In genomic region chr13:98988782-98989181, GRCh38 we compare ENCODE assay signal across 16 cellular contexts. TPM values are rescaled to one million over a fixed set of nuclear protein-coding genes. Genes with fewer than 3 reads are reported as not detected.
DNase-seq lines count a peak whose midpoint lies in the region; ATAC-seq and TF ChIP-seq lines count a peak whose summit lies in the region.
"Had no signal": no experiment of that assay in that cellular context is flagged by ENCODE, and none has a peak within 500 bp of the region (broad histone marks: within the 10 kb centered on the region; RNA-seq: fewer than 3 reads in every experiment).

No MANE protein-coding gene starts in this region.

- no peaks in the 10 kb centered on the region for H3K9me3 Mint-ChIP-seq in MCF 10A (ENCODE audit: unreplicated experiment)
- no peaks in the 10 kb centered on the region for H3K9me3 Mint-ChIP-seq in naive thymus-derived CD8-positive, alpha-beta T cell
- H3K9me3 Mint-ChIP-seq in activated CD4-positive, alpha-beta memory T cell treated with anti-CD3 and anti-CD28 coated beads for 36 hours: no peaks in the 10 kb centered on the region
- H3K9me3 Mint-ChIP-seq in CD8-positive, alpha-beta memory T cell: no peaks in the 10 kb centered on the region
- H3K9me3 Mint-ChIP-seq: CD4-positive, alpha-beta memory T cell; GM23338; IgD-negative memory B cell had no signal

- peaks cover 0 to 4% of the 10 kb centered on the region in 2 donors for H3K4me1 ChIP-seq in breast epithelium
- H3K4me1 ChIP-seq in CD8-positive, alpha-beta memory T cell (ENCODE audit: insufficient read depth, low read length): peaks cover 16% of the 10 kb centered on the region

- H3K36me3 ChIP-seq in breast epithelium: no peaks in the 10 kb centered on the region
- H3K36me3 ChIP-seq in CD8-positive, alpha-beta memory T cell (ENCODE audit: insufficient read depth, low read length): no peaks in the 10 kb centered on the region

- peak overlapping the region; percentile 89 for H3K27ac Mint-ChIP-seq in MCF 10A (ENCODE audit: low read depth, unreplicated experiment)
- peak overlapping the region in 9 of 10 donors; percentile 1 to 78 (median 66) for H3K27ac Mint-ChIP-seq in naive thymus-derived CD8-positive, alpha-beta T cell
- H3K27ac Mint-ChIP-seq in activated CD4-positive, alpha-beta memory T cell treated with anti-CD3 and anti-CD28 coated beads for 36 hours: no peak overlapping the region
- H3K27ac Mint-ChIP-seq in CD8-positive, alpha-beta memory T cell: peak overlapping the region in 2 of 8 donors; percentile 76 to 79
- H3K27ac Mint-ChIP-seq: GM23338, IgD-negative memory B cell had no signal

- no peaks in the 10 kb centered on the region for H3K27me3 Mint-ChIP-seq in MCF 10A (ENCODE audit: insufficient read depth, unreplicated experiment)
- H3K27me3 Mint-ChIP-seq in naive thymus-derived CD8-positive, alpha-beta T cell: no peaks in the 10 kb centered on the region
- no peaks in the 10 kb centered on the region for H3K27me3 Mint-ChIP-seq in activated CD4-positive, alpha-beta memory T cell treated with anti-CD3 and anti-CD28 coated beads for 36 hours
- H3K27me3 Mint-ChIP-seq in CD8-positive, alpha-beta memory T cell: no peaks in the 10 kb centered on the region
- H3K27me3 Mint-ChIP-seq: CD4-positive, alpha-beta memory T cell; IgD-negative memory B cell had no signal

- no peaks in the 10 kb centered on the region for H3K36me3 Mint-ChIP-seq in MCF 10A (ENCODE audit: insufficient read depth, unreplicated experiment)
- H3K36me3 Mint-ChIP-seq in naive thymus-derived CD8-positive, alpha-beta T cell: peaks cover 0 to 6% (median 4%) of the 10 kb centered on the region in 3 donors
- no peaks in the 10 kb centered on the region for H3K36me3 Mint-ChIP-seq in activated CD4-positive, alpha-beta memory T cell treated with anti-CD3 and anti-CD28 coated beads for 36 hours
- H3K36me3 Mint-ChIP-seq in CD8-positive, alpha-beta memory T cell: peaks cover 0 to 3% (median 0%) of the 10 kb centered on the region in 3 donors

- H3K9me3 ChIP-seq in breast epithelium: no peaks in the 10 kb centered on the region
- no peaks in the 10 kb centered on the region for H3K9me3 ChIP-seq in CD8-positive, alpha-beta memory T cell (ENCODE audit: low read length)
- H3K9me3 ChIP-seq: A549 had no signal

- no peaks in the 10 kb centered on the region for H3K27me3 ChIP-seq in breast epithelium
- no peaks in the 10 kb centered on the region for H3K27me3 ChIP-seq in CD8-positive, alpha-beta memory T cell (ENCODE audit: insufficient read depth, low read length, poor library complexity, severe bottlenecking)

- intact Hi-C loops in MCF 10A (cut with micrococcal nuclease) (no loop called here), breast epithelium (cut with DNase I; ENCODE audit: low total_unique reads) (loop anchor here (10.0 kb wide), 1 partner anchor 126 kb away; no protein-coding TSS in a partner anchor)
- intact Hi-C loops in activated CD4-positive, alpha-beta memory T cell treated with anti-CD3 and anti-CD28 coated beads for 36 hours (cut with micrococcal nuclease): loop anchor here (2.0 kb wide), 1 partner anchor 78 kb away; no protein-coding TSS in a partner anchor

- no peak for TF ChIP-seq POLR2A in breast epithelium (IDR thresholded peaks at IDR 0.05)

- CTCF ChIA-PET in MCF 10A (lab: Yijun Ruan, JAX): interaction anchor here (1.2 kb wide), 2 partner anchors 11 to 45 kb away, joined by 3 to 5 read pairs; partner anchors contain the start of gene DOCK9
- CTCF ChIA-PET in activated CD4-positive, alpha-beta memory T cell treated with anti-CD3 and anti-CD28 coated beads for 36 hours (lab: Charles Lee): interaction anchor here (0.6 to 1.0 kb wide), 2 partner anchors 99 to 583 kb away, joined by 3 read pairs; no protein-coding TSS in a partner anchor
- CTCF ChIA-PET in CD8-positive, alpha-beta memory T cell (lab: Charles Lee): no interaction called here

- BruUV-seq in MCF 10A (replicated peaks; lab: Mats Ljungman, UMichigan): no TSS peak

- POLR2A ChIA-PET in MCF 10A (lab: Yijun Ruan, JAX): interaction anchor here (0.6 to 2.7 kb wide), 3 partner anchors 9 to 16 kb away, joined by 3 to 12 read pairs (median 3); partner anchors contain the start of gene DOCK9
- POLR2A ChIA-PET in naive thymus-derived CD8-positive, alpha-beta T cell (lab: Charles Lee): interaction anchor here (0.9 to 1.2 kb wide), 3 partner anchors 12 to 91 kb away, joined by 3 to 4 read pairs (median 3); no protein-coding TSS in a partner anchor
- POLR2A ChIA-PET in activated CD4-positive, alpha-beta memory T cell treated with anti-CD3 and anti-CD28 coated beads for 36 hours (lab: Charles Lee): no interaction called here
- POLR2A ChIA-PET in CD8-positive, alpha-beta memory T cell (lab: Charles Lee): no interaction called here

- peak overlapping the region; percentile 60 for H3K4me3 Mint-ChIP-seq in MCF 10A (ENCODE audit: unreplicated experiment)
- H3K4me3 Mint-ChIP-seq in naive thymus-derived CD8-positive, alpha-beta T cell: peak overlapping the region in 2 of 10 donors; percentile 26 to 34
- H3K4me3 Mint-ChIP-seq in activated CD4-positive, alpha-beta memory T cell treated with anti-CD3 and anti-CD28 coated beads for 36 hours: no peak overlapping the region
- no peak overlapping the region for H3K4me3 Mint-ChIP-seq in CD8-positive, alpha-beta memory T cell
- H3K4me3 Mint-ChIP-seq: GM23338, IgD-negative memory B cell had no signal

- no peak overlapping the region for H3K27ac ChIP-seq in breast epithelium
- H3K27ac ChIP-seq in CD8-positive, alpha-beta memory T cell (ENCODE audit: low read depth, low read length): no peak overlapping the region
- H3K27ac ChIP-seq: A549 had no signal

- peak; percentile 19 for DNase-seq in MCF 10A (ENCODE audit: unreplicated experiment)
- no peak for DNase-seq in breast epithelium (ENCODE audit: low spot score in 2 of 2)
- DNase-seq in naive thymus-derived CD8-positive, alpha-beta T cell: no peak
- no peak for DNase-seq in activated CD4-positive, alpha-beta memory T cell treated with anti-CD3 and anti-CD28 coated beads for 36 hours
- DNase-seq in CD8-positive, alpha-beta memory T cell: no peak
- no peak for DNase-seq in SHP77 (lab: John Stamatoyannopoulos, UW)
- DNase-seq: CD4-positive, alpha-beta memory T cell; NCI-H1092 treated with DMSO at 0.1 percent for 48 hours; NCI-H146; NCI-H2081; NCI-H2171 treated with DMSO at 0.1 percent for 48 hours had no signal

- peak; percentile 67 for ATAC-seq in esophagus mucosa
- no peak for ATAC-seq in naive thymus-derived CD8-positive, alpha-beta T cell
- ATAC-seq: A549, GM23338, Panc1 had no signal

- no peak overlapping the region for H3K4me3 ChIP-seq in breast epithelium
- H3K4me3 ChIP-seq in CD8-positive, alpha-beta memory T cell (ENCODE audit: low read length): no peak overlapping the region
- H3K4me3 ChIP-seq: A549, GM23338 had no signal

- H3K4me1 Mint-ChIP-seq in MCF 10A (ENCODE audit: insufficient read depth, unreplicated experiment): peaks cover 25% of the 10 kb centered on the region
- peaks cover 29 to 74% (median 65%) of the 10 kb centered on the region in 4 donors for H3K4me1 Mint-ChIP-seq in naive thymus-derived CD8-positive, alpha-beta T cell
- H3K4me1 Mint-ChIP-seq in activated CD4-positive, alpha-beta memory T cell treated with anti-CD3 and anti-CD28 coated beads for 36 hours (ENCODE audit: low read depth): peaks cover 67% of the 10 kb centered on the region
- peaks cover 34 to 76% (median 65%) of the 10 kb centered on the region in 3 donors for H3K4me1 Mint-ChIP-seq in CD8-positive, alpha-beta memory T cell

- TF ChIP-seq CTCF in MCF 10A (IDR thresholded peaks at IDR 0.05; ENCODE audit: unreplicated experiment): no peak
- TF ChIP-seq CTCF in breast epithelium (IDR thresholded peaks at IDR 0.05): no peak

RNA-seq across cellular contexts. Expression of gene DOCK9, which starts 10.9 kb away (rescaled TPM):
- total RNA-seq in MCF 10A (2022) (77.0 and 94.1 TPM in 2 replicates), breast epithelium (100 to 1,000 TPM in 1 of 3 donors, 10 to 100 TPM in 2; 85.5 to 155 (median 92.2) TPM), esophagus mucosa (97.3 TPM)
- total RNA-seq in naive thymus-derived CD8-positive, alpha-beta T cell: 100 to 1,000 TPM; 201 to 211 TPM
- 10 to 100 TPM in 2 of 3 donors, 1 to 10 TPM in 1; 6.6 to 36.8 (median 21.0) TPM for polyA plus RNA-seq in naive thymus-derived CD8-positive, alpha-beta T cell
- 10 to 100 TPM; 57.2 to 59.0 TPM for total RNA-seq in activated CD4-positive, alpha-beta memory T cell treated with anti-CD3 and anti-CD28 coated beads for 36 hours
- total RNA-seq in CD8-positive, alpha-beta memory T cell: 10 to 100 TPM; 35.4 to 38.9 TPM
- 23.9 TPM for polyA plus RNA-seq in CD8-positive, alpha-beta memory T cell

Comparison
In these comparisons a context has a peak if more than half of its experiments do, and no peak if none do; other contexts are left out.
1. POLR2A ChIA-PET loops: an anchor here in MCF 10A (0.6 to 2.7 kb wide) and naive thymus-derived CD8-positive, alpha-beta T cell (0.9 to 1.2 kb wide); none called in activated CD4-positive, alpha-beta memory T cell treated with anti-CD3 and anti-CD28 coated beads for 36 hours and CD8-positive, alpha-beta memory T cell.